1 cellular context compared by ENCODE assay signal in the genomic region with DNA sequence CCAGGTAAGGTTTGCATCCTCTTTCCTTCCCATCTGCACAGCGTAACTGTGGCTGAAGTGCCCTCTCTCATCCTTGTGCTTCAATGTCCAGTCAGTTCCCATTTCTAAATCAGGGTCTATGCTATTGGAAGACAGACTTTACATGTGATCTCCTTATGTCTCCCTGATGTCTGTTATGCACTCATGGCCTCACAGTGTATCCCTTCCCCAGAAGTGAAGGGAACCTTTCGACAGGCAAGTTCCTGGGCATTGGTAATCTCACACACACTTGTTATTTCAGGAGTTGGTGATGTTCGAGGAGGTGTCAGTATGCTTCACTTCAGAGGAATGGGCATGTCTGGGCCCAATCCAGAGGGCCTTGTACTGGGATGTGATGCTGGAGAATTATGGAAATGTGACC.
TF ChIP-seq lines count a peak whose summit lies in the region.

No MANE protein-coding gene starts in this region.

TF ChIP-seq in WTC11, 78 proteins besides CTCF, POLR2A, EP300 and RAD21 (continued from another document):
- TF ChIP-seq ZNF138 (CRISPR knock-in tag; conservative IDR thresholded peaks at IDR 0.05), result no peak
- no peak for TF ChIP-seq AFF4 (CRISPR knock-in tag; IDR thresholded peaks at IDR 0.05; ENCODE audit: borderline replicate concordance)
- no peak for TF ChIP-seq TCF7 (CRISPR knock-in tag; IDR thresholded peaks at IDR 0.05; ENCODE audit: low read depth)
- TF ChIP-seq KAT7 (CRISPR knock-in tag; IDR thresholded peaks at IDR 0.05; ENCODE audit: borderline replicate concordance), result no peak
- no peak for TF ChIP-seq JAZF1 (CRISPR knock-in tag; IDR thresholded peaks at IDR 0.05)
- TF ChIP-seq ZNF232 (CRISPR knock-in tag; IDR thresholded peaks at IDR 0.05), result no peak
- TF ChIP-seq FOXK1 (CRISPR knock-in tag; IDR thresholded peaks at IDR 0.05), result no peak
- TF ChIP-seq, protein P1, sequence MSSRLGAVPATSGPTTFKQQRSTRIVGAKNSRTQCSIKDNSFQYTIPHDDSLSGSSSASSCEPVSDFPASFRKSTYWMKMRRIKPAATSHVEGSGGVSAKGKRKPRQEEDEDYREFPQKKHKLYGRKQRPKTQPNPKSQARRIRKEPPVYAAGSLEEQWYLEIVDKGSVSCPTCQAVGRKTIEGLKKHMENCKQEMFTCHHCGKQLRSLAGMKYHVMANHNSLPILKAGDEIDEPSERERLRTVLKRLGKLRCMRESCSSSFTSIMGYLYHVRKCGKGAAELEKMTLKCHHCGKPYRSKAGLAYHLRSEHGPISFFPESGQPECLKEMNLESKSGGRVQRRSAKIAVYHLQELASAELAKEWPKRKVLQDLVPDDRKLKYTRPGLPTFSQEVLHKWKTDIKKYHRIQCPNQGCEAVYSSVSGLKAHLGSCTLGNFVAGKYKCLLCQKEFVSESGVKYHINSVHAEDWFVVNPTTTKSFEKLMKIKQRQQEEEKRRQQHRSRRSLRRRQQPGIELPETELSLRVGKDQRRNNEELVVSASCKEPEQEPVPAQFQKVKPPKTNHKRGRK (CRISPR knock-in tag; IDR thresholded peaks at IDR 0.05; ENCODE audit: borderline replicate concordance), result no peak
